Comparison of ENCODE assay signal across 21 cellular contexts in the genomic region with DNA sequence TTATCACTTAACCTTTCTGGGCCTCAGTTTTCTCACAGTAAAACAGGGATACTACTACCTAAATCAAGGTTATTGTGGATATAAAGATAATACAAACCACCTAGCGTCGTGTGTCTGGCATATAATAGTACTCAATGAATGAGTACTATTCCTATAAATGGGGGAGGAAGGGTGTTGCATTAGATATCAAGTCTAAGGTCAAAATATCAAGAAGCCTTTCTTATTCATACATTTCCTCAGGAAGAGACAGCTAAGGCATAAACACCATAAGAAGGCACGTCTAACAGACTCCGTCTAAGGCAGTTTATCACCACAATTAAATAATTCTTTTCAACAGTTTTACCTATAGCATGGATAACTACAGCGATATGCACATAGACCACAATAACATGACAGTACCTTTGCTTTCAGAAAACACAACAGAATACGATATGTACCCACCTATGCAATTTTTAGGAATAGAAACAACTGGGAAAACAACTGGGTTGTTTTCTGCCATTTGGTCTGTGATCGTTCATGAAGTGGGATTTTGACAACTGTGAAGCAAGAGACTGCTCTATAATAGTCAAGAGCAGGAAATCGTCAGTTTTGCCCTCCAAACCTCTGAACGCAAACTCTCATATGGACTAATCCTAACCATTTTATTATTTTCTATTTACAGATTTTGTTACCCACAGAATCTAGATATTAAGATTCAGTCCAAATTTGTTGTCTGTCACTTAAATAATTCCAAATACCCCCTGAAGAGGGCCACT.
"Had no signal": no experiment of that assay in that cellular context is flagged by ENCODE, and none has a peak within 500 bp of the region (broad histone marks: within the 10 kb centered on the region; RNA-seq: fewer than 3 reads in every experiment).

No MANE protein-coding gene starts in this region.

- FAIRE-seq: frontal cortex, urothelium cell line had no signal

- ATAC-seq: esophagus mucosa; heart right ventricle; left lung; lower lobe of right lung; natural killer cell treated with Interleukin-12 subunit alpha and Interleukin-12 subunit beta and Interleukin-15 and Interleukin-18, amount 100 ng/mL, for 72 hours; stimulated activated naive CD8-positive, alpha-beta T cell treated with anti-CD3 and anti-CD28 coated beads, Interleukin-15, Interleukin-2, amounts not matched to agents 100 U/mL and 50 U/mL, for 24 hours had no signal

- H3K9me3 Mint-ChIP-seq: memory B cell; natural killer cell treated with Interleukin-12 subunit alpha and Interleukin-12 subunit beta and Interleukin-15 and Interleukin-18, amount 100 ng/mL, for 72 hours; type B pancreatic cell had no signal

- H3K4me3 ChIP-seq: coronary artery, dorsolateral prefrontal cortex, heart right ventricle, left lung, lower lobe of right lung, smooth muscle cell, suprapubic skin, thyroid gland had no signal

- H3K27me3 ChIP-seq: dorsolateral prefrontal cortex, heart right ventricle, left lung, suprapubic skin, thyroid gland had no signal

- H3K27me3 Mint-ChIP-seq: memory B cell; natural killer cell treated with Interleukin-12 subunit alpha and Interleukin-12 subunit beta and Interleukin-15 and Interleukin-18, amount 100 ng/mL, for 72 hours; type B pancreatic cell had no signal

- DNase-seq: dorsolateral prefrontal cortex; effector CD8-positive, alpha-beta T cell; heart right ventricle; islet precursor cell; left lung; lower lobe of right lung; midbrain; right cardiac atrium; stimulated activated CD4-positive, alpha-beta T cell treated with anti-CD3 and anti-CD28 coated beads, Interleukin-2, amount 100 ng/mL, for 48 hours; stimulated activated naive CD8-positive, alpha-beta T cell treated with anti-CD3 and anti-CD28 coated beads, Interleukin-15, Interleukin-2, amounts not matched to agents 100 U/mL and 50 U/mL, for 24 hours; thyroid gland had no signal

- H3K79me2 ChIP-seq: parathyroid adenoma had no signal

- H3K4me2 ChIP-seq: smooth muscle cell had no signal

- H3K27ac Mint-ChIP-seq: memory B cell; natural killer cell treated with Interleukin-12 subunit alpha and Interleukin-12 subunit beta and Interleukin-15 and Interleukin-18, amount 100 ng/mL, for 72 hours; type B pancreatic cell had no signal

- H3K4me3 Mint-ChIP-seq: memory B cell; natural killer cell treated with Interleukin-12 subunit alpha and Interleukin-12 subunit beta and Interleukin-15 and Interleukin-18, amount 100 ng/mL, for 72 hours; type B pancreatic cell had no signal

- H3K4me1 ChIP-seq: parathyroid adenoma, suprapubic skin, thyroid gland had no signal

- H2AFZ ChIP-seq: parathyroid adenoma had no signal

- H3K9ac ChIP-seq: parathyroid adenoma had no signal

- H3K27ac ChIP-seq: coronary artery, dorsolateral prefrontal cortex, heart right ventricle, lower lobe of right lung, parathyroid adenoma, suprapubic skin, thyroid gland had no signal

- H3K36me3 Mint-ChIP-seq: natural killer cell treated with Interleukin-12 subunit alpha and Interleukin-12 subunit beta and Interleukin-15 and Interleukin-18, amount 100 ng/mL, for 72 hours had no signal

- H3K9me3 ChIP-seq: heart right ventricle, left lung, lower lobe of right lung, suprapubic skin, thyroid gland had no signal

- H3K36me3 ChIP-seq: thyroid gland had no signal
